1 cellular context compared by ENCODE assay signal in genomic region chr17:68589086-68589485, GRCh38.
TF ChIP-seq lines count a peak whose summit lies in the region.

No MANE protein-coding gene starts in this region.

TF ChIP-seq in HepG2, 621 proteins besides CTCF, POLR2A, EP300 and RAD21:
- TF ChIP-seq MAFK (conservative IDR thresholded peaks at IDR 0.05 in 1 of 2, IDR thresholded peaks at IDR 0.05 in 1 of 2; ENCODE audit: low read length in 2 of 2) = peak in 1 of 2 experiments; percentile 26; a peak in 1 of 4 replicates
- no peak for TF ChIP-seq RORA (CRISPR knock-in tag; IDR thresholded peaks at IDR 0.05)
- peak; percentile 100 for TF ChIP-seq ZNF331 (CRISPR knock-in tag; IDR thresholded peaks at IDR 0.05)
